In the genomic region with DNA sequence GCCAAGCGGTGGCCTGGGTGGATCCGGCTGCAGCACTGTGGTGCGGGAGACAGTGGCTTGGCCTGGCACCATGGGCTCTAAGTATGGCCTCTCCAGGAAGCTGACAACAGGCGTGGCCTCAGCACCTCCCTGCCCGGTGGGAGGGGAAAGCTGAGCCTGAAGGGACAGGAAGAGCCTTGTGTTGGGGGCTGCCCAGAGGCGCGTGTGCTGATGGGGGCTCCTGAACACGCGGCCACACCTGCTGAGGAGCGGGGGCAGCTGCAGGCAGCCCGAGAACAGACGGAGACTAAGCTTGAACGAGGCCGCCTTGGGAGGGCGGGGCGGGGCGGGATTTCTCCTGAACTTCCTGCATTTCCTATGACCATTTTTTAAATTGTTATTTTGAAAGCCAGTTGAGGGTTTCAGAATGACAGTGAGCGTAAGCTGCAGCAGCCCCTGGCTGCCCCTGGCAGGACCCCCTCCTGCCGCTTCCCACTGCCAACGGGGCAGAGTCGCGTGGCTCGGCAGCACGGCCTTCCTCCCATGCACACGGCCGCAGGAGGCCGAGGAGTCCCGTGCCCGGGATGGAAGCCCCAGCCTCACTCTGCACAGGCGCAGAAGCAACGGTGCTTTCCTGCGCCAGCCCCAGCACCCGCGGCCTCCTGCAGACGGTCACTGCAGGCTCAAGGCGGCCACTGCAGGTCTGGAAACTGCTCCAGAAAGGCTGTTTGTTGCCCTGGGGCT, we compare ENCODE assay signal across 8 cellular contexts. TPM values are rescaled to one million over a fixed set of nuclear protein-coding genes. Genes with fewer than 3 reads are reported as not detected.
DNase-seq lines count a peak whose midpoint lies in the region; ATAC-seq lines count a peak whose summit lies in the region.

No MANE protein-coding gene starts in this region.

- ATAC-seq in activated CD4-positive, CD25-positive, alpha-beta regulatory T cell treated with anti-CD3 and anti-CD28 coated beads, Interleukin-2, amount 50 U/mL, for 24 hours: peak; percentile 58 to 65
- ATAC-seq in esophagus mucosa (peak; percentile 47), GM21447 (IDR thresholded peaks at IDR 0.05; ENCODE audit: unreplicated experiment) (no peak), GM18867 (IDR thresholded peaks at IDR 0.05; ENCODE audit: unreplicated experiment) (no peak)

- no peak for DNase-seq in activated CD4-positive, CD25-positive, alpha-beta regulatory T cell treated with anti-CD3 and anti-CD28 coated beads, Interleukin-2, amount 50 U/mL, for 72 hours
- peak; percentile 58 for DNase-seq in RPMI7951 (ENCODE audit: low read depth)
- peak; percentile 44 for DNase-seq in stimulated activated CD4-positive, alpha-beta T cell treated with anti-CD3 and anti-CD28 coated beads, Interleukin-1b, Interleukin-23, amount 100 ng/mL, for 48 hours
- no peak for DNase-seq in NCI-H510A treated with DMSO at 0.1 percent for 48 hours (lab: John Stamatoyannopoulos, UW)

RNA-seq across cellular contexts. Expression of gene DPYSL4, which starts 43.2 kb away (rescaled TPM):
- 0.88 and 1.6 TPM in 2 replicates for total RNA-seq in RPMI7951 (2014; rRNA removed; shearing (Covaris generic))
- 1.6 TPM for total RNA-seq in esophagus mucosa

Comparison
In these comparisons a context has a peak if more than half of its experiments do, and no peak if none do; other contexts are left out.
1. ATAC-seq: peak in activated CD4-positive, CD25-positive, alpha-beta regulatory T cell treated with anti-CD3 and anti-CD28 coated beads, Interleukin-2, amount 50 U/mL, for 24 hours (2 of 2) and esophagus mucosa (single experiment); none in GM21447 (single experiment) and GM18867 (single experiment).
2. DNase-seq: peak in RPMI7951 (single experiment) and stimulated activated CD4-positive, alpha-beta T cell treated with anti-CD3 and anti-CD28 coated beads, Interleukin-1b, Interleukin-23, amount 100 ng/mL, for 48 hours (single experiment); none in activated CD4-positive, CD25-positive, alpha-beta regulatory T cell treated with anti-CD3 and anti-CD28 coated beads, Interleukin-2, amount 50 U/mL, for 72 hours (single experiment) and NCI-H510A treated with DMSO at 0.1 percent for 48 hours (single experiment).